In genomic region chr12:47236109-47236714, GRCh38 we compare ENCODE assay signal across 10 cellular contexts.
A peak's percentile ranks its signal among the peaks of the same experiment; 100 is the strongest.
DNase-seq lines count a peak whose midpoint lies in the region; TF ChIP-seq lines count a peak whose summit lies in the region.
"Had no signal": no experiment of that assay in that cellular context is flagged by ENCODE, and none has a peak within 500 bp of the region (broad histone marks: within the 10 kb centered on the region; RNA-seq: fewer than 3 reads in every experiment).

No MANE protein-coding gene starts in this region.

- WGBS in mesendoderm (ENCODE audit: extremely low coverage, insufficient coverage, low lambda C conversion rate), result no CpG with 5 or more reads among the region's 13 CpGs

- TF ChIP-seq CTCF in choroid plexus epithelial cell (conservative IDR thresholded peaks at IDR 0.05; ENCODE audit: low read depth, low read length), result no peak

- H3K27ac Mint-ChIP-seq in immature natural killer cell, result peak overlapping the region in 3 of 6 donors; percentile 9 to 65 (median 63)
- H3K27ac Mint-ChIP-seq: activated CD4-positive, alpha-beta T cell treated with anti-CD3 and anti-CD28 coated beads, Interleukin-2, amount 10 ng/mL, durations not matched to agents 7 days and 5 days had no signal

- peaks cover 43 to 65% of the 10 kb centered on the region in 2 donors for H3K4me1 Mint-ChIP-seq in immature natural killer cell
- H3K4me1 Mint-ChIP-seq: neural crest cell had no signal

- DNase-seq in COLO829 (ENCODE audit: low spot score) (peak; percentile 61), LoVo (ENCODE audit: low spot score) (peak; percentile 60), choroid plexus epithelial cell (ENCODE audit: low read depth) (peak; percentile 78), mesendoderm (no peak), middle frontal gyrus (ENCODE audit: extremely low spot score, low spot score) (no peak), COR-L47 (lab: John Stamatoyannopoulos, UW) (no peak), HuH-7 (ENCODE audit: low spot score) (no peak), immature natural killer cell (no peak)
- DNase-seq: activated CD4-positive, alpha-beta T cell treated with anti-CD3 and anti-CD28 coated beads, Interleukin-2, amount 10 ng/mL, durations not matched to agents 7 days and 5 days had no signal

- peaks cover 15% of the 10 kb centered on the region for H3K4me1 ChIP-seq in mesendoderm (ENCODE audit: control insufficient read depth, low read depth, low read length)

- no peaks in the 10 kb centered on the region for H3K79me2 ChIP-seq in mesendoderm (ENCODE audit: control insufficient read depth, insufficient read depth, low read length)

- H3K27me3 ChIP-seq in mesendoderm (ENCODE audit: insufficient read depth, low read length, poor library complexity), result no peaks in the 10 kb centered on the region

- H2AK5ac ChIP-seq in mesendoderm (ENCODE audit: low read length), result peak overlapping the region; percentile 96

- H4K8ac ChIP-seq in mesendoderm (ENCODE audit: low read depth, low read length), result no peak overlapping the region

- H3K23ac ChIP-seq in mesendoderm (ENCODE audit: low read length), result no peak overlapping the region

- H3K27ac ChIP-seq in mesendoderm (ENCODE audit: low read depth, low read length), result no peak overlapping the region

- peak overlapping the region; percentile 56 for H3K4ac ChIP-seq in mesendoderm (ENCODE audit: low read depth, low read length)

- peak overlapping the region; percentile 61 for H2BK120ac ChIP-seq in mesendoderm (ENCODE audit: low read depth, low read length)

- no peak overlapping the region for H3K18ac ChIP-seq in mesendoderm (ENCODE audit: low read length)

- peak overlapping the region; percentile 33 for H2BK5ac ChIP-seq in mesendoderm (ENCODE audit: low read length)

- no peaks in the 10 kb centered on the region for H3K79me1 ChIP-seq in mesendoderm (ENCODE audit: low read length)

- H3K56ac ChIP-seq in mesendoderm (ENCODE audit: low read length), result peak overlapping the region; percentile 30

- no peak overlapping the region for H3K4me2 ChIP-seq in mesendoderm (ENCODE audit: low read length)

- no peaks in the 10 kb centered on the region for H3K36me3 ChIP-seq in mesendoderm (ENCODE audit: control insufficient read depth, insufficient read depth, low read length)

- no peaks in the 10 kb centered on the region for H3K27me3 Mint-ChIP-seq in immature natural killer cell (ENCODE audit: low read depth in 3 of 3)
- H3K27me3 Mint-ChIP-seq: activated CD4-positive, alpha-beta T cell treated with anti-CD3 and anti-CD28 coated beads, Interleukin-2, amount 10 ng/mL, durations not matched to agents 7 days and 5 days had no signal

- H2BK15ac ChIP-seq in mesendoderm (replicated peaks; ENCODE audit: low read depth), result no peak overlapping the region

- H4K5ac ChIP-seq in mesendoderm (ENCODE audit: low read length), result peak overlapping the region; percentile 12

- H3K4me3 Mint-ChIP-seq in immature natural killer cell, result no peak overlapping the region
- H3K4me3 Mint-ChIP-seq: activated CD4-positive, alpha-beta T cell treated with anti-CD3 and anti-CD28 coated beads, Interleukin-2, amount 10 ng/mL, durations not matched to agents 7 days and 5 days; neural crest cell had no signal

- no peaks in the 10 kb centered on the region for H3K9me3 Mint-ChIP-seq in immature natural killer cell

- H3K9ac ChIP-seq in mesendoderm (ENCODE audit: low read length), result no peak overlapping the region

- peaks cover 12 to 40% (median 12%) of the 10 kb centered on the region in 3 donors for H3K36me3 Mint-ChIP-seq in immature natural killer cell

- no peak overlapping the region for H3K4me3 ChIP-seq in choroid plexus epithelial cell (ENCODE audit: low read depth, low read length)
- H3K4me3 ChIP-seq in mesendoderm (ENCODE audit: low read length), result no peak overlapping the region

Comparison
In these comparisons a context has a peak if more than half of its experiments do, and no peak if none do; other contexts are left out.
1. DNase-seq: peak in COLO829 (single experiment), LoVo (single experiment) and choroid plexus epithelial cell (single experiment); none in mesendoderm (single experiment), middle frontal gyrus (single experiment), COR-L47 (single experiment), HuH-7 (single experiment) and immature natural killer cell (0 of 3).